Comparison of ENCODE assay signal across 8 cellular contexts in the genomic region with DNA sequence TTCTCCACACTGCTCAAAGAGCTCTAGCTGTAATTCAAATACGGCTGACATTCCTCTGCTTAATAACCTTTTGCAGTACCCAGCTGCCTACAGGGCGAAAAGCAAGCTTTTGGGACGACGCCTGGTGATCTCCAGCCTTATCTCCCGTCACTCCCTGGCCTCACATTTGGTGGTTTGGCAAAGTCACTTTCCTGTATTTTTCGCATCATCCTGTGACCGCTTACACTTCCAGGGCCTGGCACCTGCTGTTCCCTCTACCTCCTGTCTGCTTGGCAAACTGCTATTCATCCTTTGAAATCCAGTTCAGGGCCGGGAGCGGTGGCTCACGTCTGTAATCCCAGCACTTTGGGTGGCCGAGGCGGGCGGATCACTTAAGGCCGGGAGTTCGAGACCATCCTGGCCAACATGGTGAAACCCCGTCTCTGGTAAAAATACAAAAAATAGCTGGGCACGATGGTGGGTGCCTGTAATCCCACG. TPM values are rescaled to one million over a fixed set of nuclear protein-coding genes. Genes with fewer than 3 reads are reported as not detected.
DNase-seq lines count a peak whose midpoint lies in the region; ATAC-seq, FAIRE-seq and TF ChIP-seq lines count a peak whose summit lies in the region.

No MANE protein-coding gene starts in this region.

- H3K4me3 Mint-ChIP-seq in activated T-cell treated with anti-CD3 and anti-CD28 coated beads, Interleukin-2, amount 50 U/mL, for 4 hours, result peak overlapping the region; percentile 79

- DNase-seq in activated T-cell treated with anti-CD3 and anti-CD28 coated beads, Interleukin-2, amount 50 U/mL, for 4 hours, result no peak
- DNase-seq in activated T-cell treated with anti-CD3 and anti-CD28 coated beads for 4 hours (no peak), GM12878 (ENCODE audit: low read depth, low spot score) (no peak), left colon (no peak), thoracic aorta (ENCODE audit: low spot score) (peak; percentile 11), NCI-H2029 (lab: John Stamatoyannopoulos, UW) (no peak)

- H3K4me1 ChIP-seq in GM12878 (ENCODE audit: control insufficient read depth, insufficient read depth, low read length), result peaks cover 4% of the 10 kb centered on the region
- peaks cover 7 to 19% of the 10 kb centered on the region in 2 donors for H3K4me1 ChIP-seq in thoracic aorta (ENCODE audit: control insufficient read depth in 1 of 2, low read depth in 2 of 2)

- FAIRE-seq in GM12878 (lab: Jason Lieb, UNC), result no peak

- TF ChIP-seq POLR2A in GM12878 (IDR thresholded peaks at IDR 0.05; ENCODE audit: low read depth, low read length), result no peak

- TF ChIP-seq RAD21 in GM12878 (IDR thresholded peaks at IDR 0.05; ENCODE audit: insufficient read depth, low read depth, low read length), result no peak

- RAD21 ChIA-PET in GM12878 (lab: Charles Lee; ENCODE audit: unreplicated experiment), result interaction anchor here (0.8 to 1.5 kb wide), 2 partner anchors 65 to 249 kb away, joined by 4 to 5 read pairs; a partner anchor contains a TSS

- H3K27ac ChIP-seq in GM12878 (ENCODE audit: control insufficient read depth, insufficient read depth), result peak overlapping the region; percentile 55
- H3K27ac ChIP-seq in thoracic aorta, result peak overlapping the region; percentile 86 to 93

- H3K79me2 ChIP-seq in GM12878 (ENCODE audit: control insufficient read depth, insufficient read depth, low read length), result 0 out of 2 replicates have a peak, but pooled peaks cover 1% of the 10 kb centered on the region

- H3K27me3 Mint-ChIP-seq in activated T-cell treated with anti-CD3 and anti-CD28 coated beads, Interleukin-2, amount 50 U/mL, for 4 hours (ENCODE audit: low read depth), result peaks cover 22% of the 10 kb centered on the region

- in situ Hi-C loops in GM12878 (cut with MboI), result no loop called here

- intact Hi-C loops in GM12878 (cut with micrococcal nuclease; ENCODE audit: unreplicated experiment) (no loop called here), left colon (cut with DNase I, micrococcal nuclease) (loop anchor here in 1 of 2 donors (10.0 kb wide), 1 partner anchor 247 kb away; a partner anchor contains a TSS)

- H3K4me1 Mint-ChIP-seq in activated T-cell treated with anti-CD3 and anti-CD28 coated beads, Interleukin-2, amount 50 U/mL, for 4 hours (ENCODE audit: low read depth), result peaks cover 13% of the 10 kb centered on the region

- TF ChIP-seq EP300 in GM12878 (IDR thresholded peaks at IDR 0.05; ENCODE audit: borderline replicate concordance in 1 of 2, control insufficient read depth in 1 of 2, low read depth in 2 of 2, low read length in 2 of 2), result no peak

- H4K20me1 ChIP-seq in GM12878 (ENCODE audit: control insufficient read depth, insufficient read depth), result no peaks in the 10 kb centered on the region

- SMC1A ChIA-PET in GM12878 (lab: Charles Lee; ENCODE audit: uncharacterized antibody, unreplicated experiment), result interaction anchor here (0.7 kb wide), 1 partner anchor 54 kb away, joined by 3 read pairs; no protein-coding TSS in a partner anchor

- WGBS in GM12878 (ENCODE audit: insufficient coverage, insufficient replicate concordance, low lambda C conversion rate, missing lambda C conversion rate), result 9% methylated on average over 18 of the region's 18 CpGs

- no peaks in the 10 kb centered on the region for H3K36me3 ChIP-seq in GM12878 (ENCODE audit: control insufficient read depth in 2 of 2, insufficient read depth in 2 of 2, low read length in 1 of 2)
- H3K36me3 ChIP-seq in thoracic aorta, result no peaks in the 10 kb centered on the region

- H3K9me3 Mint-ChIP-seq in activated T-cell treated with anti-CD3 and anti-CD28 coated beads, Interleukin-2, amount 50 U/mL, for 4 hours, result no peaks in the 10 kb centered on the region

- no peaks in the 10 kb centered on the region; a peak in 1 of 4 replicates for H3K27me3 ChIP-seq in GM12878 (replicated peaks in 1 of 2; ENCODE audit: control insufficient read depth in 2 of 2, insufficient read depth in 2 of 2, low read length in 1 of 2)
- H3K27me3 ChIP-seq in thoracic aorta (replicated peaks; ENCODE audit: insufficient read depth), result no peaks in the 10 kb centered on the region

- H2AFZ ChIP-seq in GM12878 (ENCODE audit: control insufficient read depth, low read depth, low read length), result peak overlapping the region; percentile 94

- H3K4me2 ChIP-seq in GM12878 (ENCODE audit: control insufficient read depth, insufficient read depth), result peak overlapping the region; percentile 88

- POLR2A ChIA-PET in GM12878 (lab: Charles Lee), result no interaction called here

- no TSS peak for BruUV-seq in GM12878 (replicated peaks; lab: Mats Ljungman, UMichigan)

- H3K36me3 Mint-ChIP-seq in activated T-cell treated with anti-CD3 and anti-CD28 coated beads, Interleukin-2, amount 50 U/mL, for 4 hours (ENCODE audit: insufficient read depth), result no peaks in the 10 kb centered on the region

- CTCF ChIA-PET in GM12878 (lab: Yijun Ruan, JAX), result interaction anchor here (0.6 to 1.1 kb wide), 5 partner anchors 65 to 363 kb away, joined by 3 to 5 read pairs (median 4); no protein-coding TSS in a partner anchor

- H3K9me3 ChIP-seq in GM12878 (replicated peaks; ENCODE audit: control insufficient read depth, insufficient read depth, low read length) (no peaks in the 10 kb centered on the region), thoracic aorta (no peaks in the 10 kb centered on the region)

- peak overlapping the region; percentile 81 for H3K4me3 ChIP-seq in GM12878
- peak overlapping the region; percentile 84 for H3K4me3 ChIP-seq in thoracic aorta

- ATAC-seq in activated T-cell treated with anti-CD3 and anti-CD28 coated beads, Interleukin-2, amount 50 U/mL, for 4 hours, result peak in 1 of 2 donors; percentile 16
- ATAC-seq in GM12878 (no peak), left colon (peak; percentile 13), thoracic aorta (ENCODE audit: insufficient number of reproducible peaks, low FRiP score, low read depth) (peak; percentile 15), GM21825 (IDR thresholded peaks at IDR 0.05; ENCODE audit: unreplicated experiment) (no peak), GM19397 (IDR thresholded peaks at IDR 0.05; ENCODE audit: unreplicated experiment) (no peak)

- peak overlapping the region; percentile 82 for H3K9ac ChIP-seq in GM12878 (ENCODE audit: control insufficient read depth, insufficient read depth, low read length)

- TF ChIP-seq CTCF in GM12878 (IDR thresholded peaks at IDR 0.05 in 2 of 3, conservative IDR thresholded peaks at IDR 0.05 in 1 of 3; ENCODE audit: control insufficient read depth in 2 of 3, extremely low read depth in 1 of 3, insufficient read depth in 1 of 3, low read depth in 3 of 3, low read length in 3 of 3) (no peak), thoracic aorta (IDR thresholded peaks at IDR 0.05) (no peak)

TF ChIP-seq in GM12878, 131 proteins besides CTCF, POLR2A, EP300 and RAD21 (continues in another document):
- TF ChIP-seq GABPA (IDR thresholded peaks at IDR 0.05; ENCODE audit: low read depth) (no peak), ZSCAN29 (IDR thresholded peaks at IDR 0.05) (no peak), IKZF2 (IDR thresholded peaks at IDR 0.05) (0 out of 4 replicates have a peak, but pooled peaks of 1 of the 2 experiments have one; percentile 2), ZNF622 (IDR thresholded peaks at IDR 0.05) (no peak), TCF7 (IDR thresholded peaks at IDR 0.05; ENCODE audit: borderline replicate concordance) (no peak)

RNA-seq across cellular contexts. Expression of a gene that starts 2.7 kb away (rescaled TPM):
- total RNA-seq in activated T-cell treated with anti-CD3 and anti-CD28 coated beads, Interleukin-2, amount 50 U/mL, for 4 hours, result not detected
- total RNA-seq in GM12878 (2013; cell fraction: nucleolus; rRNA removed), result not detected in 2 replicates
- total RNA-seq in GM12878 (2014; rRNA removed), result not detected in 2 replicates
- not detected in 2 replicates for total RNA-seq in GM12878 (2014; rRNA removed; fragmentation: Illumina TruSeq; extraction: Trizol)
- total RNA-seq in GM12878 (2021), result not detected in 2 replicates
- not detected for polyA plus RNA-seq in GM12878 (2011; ENCODE audit: low read depth)
- polyA plus RNA-seq in GM12878 (2011; rRNA removed), result not detected in 2 replicates
- not detected in 2 replicates for polyA plus RNA-seq in GM12878 (2011; cell fraction: cytosol; rRNA removed)
- polyA plus RNA-seq in GM12878 (2011; cell fraction: nucleus; rRNA removed), result not detected in 2 replicates
- not detected in 2 replicates for polyA plus RNA-seq in GM12878 (2012)
- not detected in 2 replicates for polyA plus RNA-seq in GM12878 (2014; fragmentation: Illumina TruSeq; extraction: Trizol)
- polyA plus RNA-seq in GM12878 (2014; fragmentation: Nextera tagmentation; extraction: Ambion mirVana), result not detected
- polyA plus RNA-seq in GM12878 (2014; rRNA removed), result not detected in 2 replicates
- polyA plus RNA-seq in GM12878 (2016; fragmentation: Nextera tagmentation; extraction: Ambion mirVana), result not detected
- polyA minus RNA-seq in GM12878 (2011; rRNA and poly(A)+ RNA removed), result not detected in 2 replicates
- not detected in 2 replicates for polyA minus RNA-seq in GM12878 (2011; cell fraction: cytosol; rRNA and poly(A)+ RNA removed)
- not detected in 2 replicates for polyA minus RNA-seq in GM12878 (2011; cell fraction: nucleus; rRNA and poly(A)+ RNA removed)
- not detected for total RNA-seq in left colon
- total RNA-seq in thoracic aorta, result not detected

RNA-seq across cellular contexts. Expression of a gene that starts 12.0 kb away (rescaled TPM):
- not detected for total RNA-seq in activated T-cell treated with anti-CD3 and anti-CD28 coated beads, Interleukin-2, amount 50 U/mL, for 4 hours
- not detected in 2 replicates for total RNA-seq in GM12878 (2013; cell fraction: nucleolus; rRNA removed)
- not detected in 2 replicates for total RNA-seq in GM12878 (2014; rRNA removed)
- total RNA-seq in GM12878 (2014; rRNA removed; fragmentation: Illumina TruSeq; extraction: Trizol), result not detected in 2 replicates
- total RNA-seq in GM12878 (2021), result not detected in 2 replicates
- not detected for polyA plus RNA-seq in GM12878 (2011; ENCODE audit: low read depth)
- not detected in 2 replicates for polyA plus RNA-seq in GM12878 (2011; rRNA removed)
- polyA plus RNA-seq in GM12878 (2011; cell fraction: cytosol; rRNA removed), result not detected in 2 replicates
- polyA plus RNA-seq in GM12878 (2011; cell fraction: nucleus; rRNA removed), result not detected in 2 replicates
- polyA plus RNA-seq in GM12878 (2012), result 0.03 and 0.08 TPM in 2 replicates
- polyA plus RNA-seq in GM12878 (2014; fragmentation: Illumina TruSeq; extraction: Trizol), result not detected in 2 replicates
- not detected for polyA plus RNA-seq in GM12878 (2014; fragmentation: Nextera tagmentation; extraction: Ambion mirVana)
- not detected in 2 replicates for polyA plus RNA-seq in GM12878 (2014; rRNA removed)
- polyA plus RNA-seq in GM12878 (2016; fragmentation: Nextera tagmentation; extraction: Ambion mirVana), result not detected
- not detected in 2 replicates for polyA minus RNA-seq in GM12878 (2011; rRNA and poly(A)+ RNA removed)
- polyA minus RNA-seq in GM12878 (2011; cell fraction: cytosol; rRNA and poly(A)+ RNA removed), result not detected in 2 replicates
- not detected in 2 replicates for polyA minus RNA-seq in GM12878 (2011; cell fraction: nucleus; rRNA and poly(A)+ RNA removed)
- total RNA-seq in left colon, result under 1 TPM in 1 of 2 donors, not detected in 1; 0.47 TPM
- total RNA-seq in thoracic aorta, result 10 to 100 TPM in 1 of 2 donors, 1 to 10 TPM in 1; 6.3 to 10.0 TPM

Comparison
In these comparisons a context has a peak if more than half of its experiments do, and no peak if none do; other contexts are left out.
1. ATAC-seq: peak in left colon (single experiment) and thoracic aorta (single experiment); none in GM12878 (single experiment), GM21825 (single experiment) and GM19397 (single experiment).
2. RNA of a gene that starts 12.0 kb away (total RNA-seq): 6.3 to 10.0 TPM in thoracic aorta; 0.47 TPM in left colon, not detected in activated T-cell treated with anti-CD3 and anti-CD28 coated beads, Interleukin-2, amount 50 U/mL, for 4 hours and not detected in GM12878; every median in the first group is over 4 times any median in the second.